ENCODE assay signal across 14 cellular contexts in the genomic region with DNA sequence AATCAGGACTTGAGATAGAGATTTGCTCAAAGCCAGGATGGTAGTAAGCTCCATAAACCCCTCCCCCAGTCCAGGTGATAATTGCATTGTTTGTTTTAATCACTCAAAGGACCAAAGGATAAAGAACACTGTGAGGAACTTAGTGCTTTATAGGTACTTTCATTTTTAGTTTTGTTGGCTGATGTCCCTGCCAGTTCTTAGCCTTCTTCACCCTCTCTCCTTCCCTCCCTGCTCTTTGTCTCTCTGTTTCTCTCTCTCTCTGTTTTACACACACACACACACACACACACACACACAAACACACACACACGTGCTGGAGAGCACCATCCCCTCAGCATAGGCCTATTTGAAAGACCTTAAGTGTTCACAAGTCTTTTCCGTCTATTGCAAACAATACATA. TPM values are rescaled to one million over a fixed set of nuclear protein-coding genes. Genes with fewer than 3 reads are reported as not detected.
DNase-seq lines count a peak whose midpoint lies in the region; ATAC-seq and TF ChIP-seq lines count a peak whose summit lies in the region.
"Had no signal": no experiment of that assay in that cellular context is flagged by ENCODE, and none has a peak within 500 bp of the region (broad histone marks: within the 10 kb centered on the region; RNA-seq: fewer than 3 reads in every experiment).

No MANE protein-coding gene starts in this region.

- H3K36me3 ChIP-seq in OCI-LY3 (replicated peaks; ENCODE audit: low read depth, low read length): no peaks in the 10 kb centered on the region
- H3K36me3 ChIP-seq in left lung: no peaks in the 10 kb centered on the region
- H3K36me3 ChIP-seq in thoracic aorta: no peaks in the 10 kb centered on the region
- H3K36me3 ChIP-seq: adrenal gland had no signal

- ATAC-seq in Right ventricle myocardium superior (ENCODE audit: poor library complexity): peak; percentile 44
- no peak for ATAC-seq in left cardiac atrium
- peak; percentile 43 for ATAC-seq in left lung
- ATAC-seq in thoracic aorta (ENCODE audit: insufficient number of reproducible peaks, low FRiP score, low read depth): no peak
- ATAC-seq in HG03097 (IDR thresholded peaks at IDR 0.05; ENCODE audit: low FRiP score, unreplicated experiment): no peak
- ATAC-seq in activated CD4-positive, CD25-positive, alpha-beta regulatory T cell treated with anti-CD3 and anti-CD28 coated beads, Interleukin-2, amount 50 U/mL, for 24 hours: no peak
- ATAC-seq: effector memory CD8-positive, alpha-beta T cell; WTC11 had no signal

- intact Hi-C loops in Right ventricle myocardium superior (cut with DNase I): no loop called here
- intact Hi-C loops in left cardiac atrium (cut with DNase I): loop anchor here in 1 of 2 donors (10.0 kb wide), 1 partner anchor 128 kb away; no protein-coding TSS in a partner anchor
- intact Hi-C loops in left lung (cut with DNase I): no loop called here

- peak overlapping the region; percentile 34; the same call in 1 of the 2 replicates for H3K4me2 ChIP-seq in OCI-LY3 (ENCODE audit: low read length)

- H3K27me3 ChIP-seq in OCI-LY3 (ENCODE audit: low read depth, low read length) (peaks cover 15% of the 10 kb centered on the region), left lung (no peaks in the 10 kb centered on the region), thoracic aorta (replicated peaks; ENCODE audit: insufficient read depth) (no peaks in the 10 kb centered on the region)
- H3K27me3 ChIP-seq: adrenal gland had no signal

- no peak for DNase-seq in Right ventricle myocardium superior
- no peak for DNase-seq in left cardiac atrium
- DNase-seq in left lung: no peak
- no peak for DNase-seq in thoracic aorta (ENCODE audit: low spot score)
- DNase-seq in NCI-H1436 treated with DMSO at 0.1 percent for 48 hours (lab: John Stamatoyannopoulos, UW): no peak
- DNase-seq: adrenal gland; effector memory CD8-positive, alpha-beta T cell; NCI-H2029 treated with DMSO at 0.1 percent for 48 hours; RPMI8226; stimulated activated CD4-positive, alpha-beta T cell treated with anti-CD3 and anti-CD28 coated beads, Interleukin-2, amount 100 ng/mL, for 24 hours had no signal

- H3K9ac ChIP-seq in OCI-LY3 (ENCODE audit: low read length): no peak overlapping the region

- 0 out of 2 replicates have a peak overlapping the region, but pooled peaks have one; percentile 15 for H2AFZ ChIP-seq in OCI-LY3 (ENCODE audit: low read depth, low read length)

- H4K20me1 ChIP-seq in OCI-LY3 (ENCODE audit: insufficient read depth, low read length): no peaks in the 10 kb centered on the region

- no peaks in the 10 kb centered on the region for H3K9me3 ChIP-seq in OCI-LY3 (ENCODE audit: insufficient read depth, low read length)
- no peaks in the 10 kb centered on the region for H3K9me3 ChIP-seq in left lung
- no peaks in the 10 kb centered on the region for H3K9me3 ChIP-seq in thoracic aorta
- H3K9me3 ChIP-seq: adrenal gland had no signal

- H3K27ac ChIP-seq in OCI-LY3 (ENCODE audit: low read length) (no peak overlapping the region), left lung (no peak overlapping the region), thoracic aorta (peak overlapping the region in 1 of 2 donors; percentile 16)
- H3K27ac ChIP-seq: adrenal gland had no signal

- H3K79me2 ChIP-seq in OCI-LY3 (ENCODE audit: low read length): no peaks in the 10 kb centered on the region

- no peak overlapping the region for H3K4me3 ChIP-seq in OCI-LY3 (ENCODE audit: low read length)
- H3K4me3 ChIP-seq in left lung: no peak overlapping the region
- peak overlapping the region; percentile 57 for H3K4me3 ChIP-seq in thoracic aorta
- H3K4me3 ChIP-seq: adrenal gland had no signal

- H3K4me1 ChIP-seq in OCI-LY3 (ENCODE audit: low read length) (peaks cover 7% of the 10 kb centered on the region; the same call in 1 of the 2 replicates), left lung (peaks cover 0 to 40% of the 10 kb centered on the region in 2 donors), thoracic aorta (ENCODE audit: control insufficient read depth in 1 of 2, low read depth in 2 of 2) (peaks cover 16 to 49% of the 10 kb centered on the region in 2 donors)
- H3K4me1 ChIP-seq: adrenal gland had no signal

- TF ChIP-seq CTCF in OCI-LY3 (IDR thresholded peaks at IDR 0.05; ENCODE audit: low read depth, low read length) (no peak), left lung (IDR thresholded peaks at IDR 0.05) (no peak), thoracic aorta (IDR thresholded peaks at IDR 0.05) (no peak)

RNA-seq across cellular contexts. Expression of gene FRY, which starts 5.2 kb away (rescaled TPM):
- total RNA-seq in Right ventricle myocardium superior: 137 TPM
- total RNA-seq in left cardiac atrium: 10 to 100 TPM; 91.1 to 93.5 TPM
- total RNA-seq in left lung: 10 to 100 TPM; 49.2 to 51.8 TPM
- 100 to 1,000 TPM; 122 to 165 TPM for total RNA-seq in thoracic aorta

Comparison
In these comparisons a context has a peak if more than half of its experiments do, and no peak if none do; other contexts are left out.
1. ATAC-seq: peak in Right ventricle myocardium superior (single experiment) and left lung (single experiment); none in left cardiac atrium (0 of 2), thoracic aorta (single experiment), HG03097 (single experiment) and activated CD4-positive, CD25-positive, alpha-beta regulatory T cell treated with anti-CD3 and anti-CD28 coated beads, Interleukin-2, amount 50 U/mL, for 24 hours (0 of 2).